Comparison of ENCODE assay signal across 26 cellular contexts in the genomic region with DNA sequence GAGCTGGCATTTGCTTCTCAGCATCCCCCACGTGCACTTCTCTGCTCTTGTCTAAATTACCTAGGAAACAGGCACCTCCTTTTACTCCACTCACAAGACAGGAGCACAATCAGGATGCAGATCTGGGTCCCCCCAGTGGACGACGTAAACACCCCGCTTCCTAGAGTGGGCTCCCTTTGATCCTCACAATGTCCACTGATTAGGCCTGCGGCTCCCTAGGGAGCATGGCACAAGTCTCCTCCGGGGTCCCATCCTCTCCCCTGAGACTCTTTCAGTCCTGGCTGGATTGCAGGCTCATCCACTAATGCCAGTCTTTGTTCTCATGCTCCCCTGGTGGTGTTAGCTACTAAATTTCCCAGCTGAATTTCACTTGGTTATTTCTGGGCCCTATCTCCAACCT.
DNase-seq lines count a peak whose midpoint lies in the region; ATAC-seq and TF ChIP-seq lines count a peak whose summit lies in the region.
"Had no signal": no experiment of that assay in that cellular context is flagged by ENCODE, and none has a peak within 500 bp of the region (broad histone marks: within the 10 kb centered on the region; RNA-seq: fewer than 3 reads in every experiment).

No MANE protein-coding gene starts in this region.

- peaks cover 11% of the 10 kb centered on the region for H3K4me1 ChIP-seq in HUES48 (ENCODE audit: control insufficient read depth, insufficient read depth, low read length)

- peaks cover 72% of the 10 kb centered on the region for H3K4me1 Mint-ChIP-seq in mesothelial cell of epicardium
- H3K4me1 Mint-ChIP-seq in type B pancreatic cell (ENCODE audit: unreplicated experiment) = peaks cover 58% of the 10 kb centered on the region
- H3K4me1 Mint-ChIP-seq: activated naive CD4-positive, alpha-beta T cell treated with anti-CD3 and anti-CD28 coated beads, Interleukin-2, amount 10 ng/mL, durations not matched to agents 7 days and 5 days; CD14-positive monocyte; naive thymus-derived CD8-positive, alpha-beta T cell; stimulated activated memory B cell treated with anti-CD40 and anti-IgM and Interleukin-4, amounts not matched to agents 10 μg/mL and 1 μg/mL and 100 μg/mL, for 72 hours had no signal

- H3K27ac ChIP-seq in HUES48 (ENCODE audit: low read depth, low read length) = peak overlapping the region; percentile 66

- no peaks in the 10 kb centered on the region for H3K9me3 ChIP-seq in HUES48 (ENCODE audit: control insufficient read depth, insufficient read depth, low read length)
- H3K9me3 ChIP-seq: sigmoid colon had no signal

- peaks cover 2% of the 10 kb centered on the region for H3K36me3 Mint-ChIP-seq in mesothelial cell of epicardium
- H3K36me3 Mint-ChIP-seq in type B pancreatic cell = peaks cover 23% of the 10 kb centered on the region
- H3K36me3 Mint-ChIP-seq: activated naive CD4-positive, alpha-beta T cell treated with anti-CD3 and anti-CD28 coated beads, Interleukin-2, amount 10 ng/mL, durations not matched to agents 7 days and 5 days; CD14-positive monocyte; naive thymus-derived CD8-positive, alpha-beta T cell; stimulated activated memory B cell treated with anti-CD40 and anti-IgM and Interleukin-4, amounts not matched to agents 10 μg/mL and 1 μg/mL and 100 μg/mL, for 72 hours had no signal

- H3K4me3 Mint-ChIP-seq in mesothelial cell of epicardium = no peak overlapping the region
- no peak overlapping the region for H3K4me3 Mint-ChIP-seq in type B pancreatic cell
- H3K4me3 Mint-ChIP-seq: activated naive CD4-positive, alpha-beta T cell treated with anti-CD3 and anti-CD28 coated beads, Interleukin-2, amount 10 ng/mL, durations not matched to agents 7 days and 5 days; activated T-helper 1 cell treated with anti-CD3 and anti-CD28 coated beads, Interleukin-12 subunit alpha, Interleukin-12 subunit beta, Interleukin-2, Interleukin-4 antibody, amounts not matched to agents 30 ng/mL and 10 ng/mL and 1 ng/mL, durations not matched to agents 14 hours and 24 hours and 36 hours; CD14-positive monocyte; dendritic cell treated with granulocyte-macrophage colony-stimulating factor and Interleukin-4, amounts not matched to agents 40 ng/mL and 50 ng/mL, for 4 days; naive thymus-derived CD8-positive, alpha-beta T cell; stimulated activated memory B cell treated with anti-CD40 and anti-IgM and Interleukin-4, amounts not matched to agents 10 μg/mL and 1 μg/mL and 100 μg/mL, for 72 hours had no signal

- H3K27ac Mint-ChIP-seq in mesothelial cell of epicardium = peak overlapping the region; percentile 55
- no peak overlapping the region for H3K27ac Mint-ChIP-seq in type B pancreatic cell
- H3K27ac Mint-ChIP-seq: activated naive CD4-positive, alpha-beta T cell treated with anti-CD3 and anti-CD28 coated beads, Interleukin-2, amount 10 ng/mL, durations not matched to agents 7 days and 5 days; activated T-helper 1 cell treated with anti-CD3 and anti-CD28 coated beads, Interleukin-12 subunit alpha, Interleukin-12 subunit beta, Interleukin-2, Interleukin-4 antibody, amounts not matched to agents 30 ng/mL and 10 ng/mL and 1 ng/mL, durations not matched to agents 14 hours and 24 hours and 36 hours; CD14-positive monocyte; dendritic cell treated with granulocyte-macrophage colony-stimulating factor and Interleukin-4, amounts not matched to agents 40 ng/mL and 50 ng/mL, for 4 days; naive thymus-derived CD8-positive, alpha-beta T cell; stimulated activated memory B cell treated with anti-CD40 and anti-IgM and Interleukin-4, amounts not matched to agents 10 μg/mL and 1 μg/mL and 100 μg/mL, for 72 hours had no signal

- H3K27me3 ChIP-seq in HUES48 (ENCODE audit: control insufficient read depth, insufficient read depth, low read length) = no peaks in the 10 kb centered on the region
- H3K27me3 ChIP-seq: sigmoid colon had no signal

- H3K9ac ChIP-seq in HUES48 (ENCODE audit: low read depth, low read length) = no peak overlapping the region

- no peak overlapping the region for H3K4me3 ChIP-seq in HUES48 (ENCODE audit: low read depth, low read length)
- H3K4me3 ChIP-seq: sigmoid colon had no signal

- ATAC-seq in HG02870 (IDR thresholded peaks at IDR 0.05; ENCODE audit: unreplicated experiment) (no peak), HG02678 (IDR thresholded peaks at IDR 0.05; ENCODE audit: unreplicated experiment) (no peak)
- ATAC-seq: naive thymus-derived CD8-positive, alpha-beta T cell; stimulated activated memory B cell treated with anti-CD40 and anti-IgM and Interleukin-4, amounts not matched to agents 10 μg/mL and 1 μg/mL and 100 μg/mL, for 72 hours had no signal

- TF ChIP-seq CTCF in mesothelial cell of epicardium (IDR thresholded peaks at IDR 0.05; ENCODE audit: unreplicated experiment) (no peak), type B pancreatic cell (conservative IDR thresholded peaks at IDR 0.05) (peak; percentile 48)

- DNase-seq in ecto neural progenitor cell (ENCODE audit: low spot score) = peak; percentile 57
- DNase-seq in mesothelial cell of epicardium (ENCODE audit: low spot score in 2 of 2, unreplicated experiment in 2 of 2) = no peak
- no peak for DNase-seq in type B pancreatic cell (ENCODE audit: extremely low spot score, unreplicated experiment)
- DNase-seq in activated CD4-positive, alpha-beta T cell treated with anti-CD3 and anti-CD28 coated beads for 1 hour = no peak
- DNase-seq: activated CD4-positive, alpha-beta T cell treated with anti-CD3 and anti-CD28 coated beads, Interleukin-2, amount 50 U/mL, for 48 hours; activated naive CD4-positive, alpha-beta T cell treated with anti-CD3 and anti-CD28 coated beads, Interleukin-2, amount 10 ng/mL, durations not matched to agents 7 days and 5 days; amygdala; Calu3; DND-41; KBM-7; kidney; naive thymus-derived CD8-positive, alpha-beta T cell; NCI-H1105 treated with DMSO at 0.1 percent for 48 hours; NCI-H1930; NCI-H69; sigmoid colon; stimulated activated CD4-positive, alpha-beta T cell treated with anti-CD3 and anti-CD28 coated beads, Interleukin-4, amount 100 ng/mL, for 4 hours; SW 1271; T-helper 9 cell had no signal

- H3K9me3 Mint-ChIP-seq in mesothelial cell of epicardium = no peaks in the 10 kb centered on the region
- H3K9me3 Mint-ChIP-seq in type B pancreatic cell = no peaks in the 10 kb centered on the region
- H3K9me3 Mint-ChIP-seq: activated naive CD4-positive, alpha-beta T cell treated with anti-CD3 and anti-CD28 coated beads, Interleukin-2, amount 10 ng/mL, durations not matched to agents 7 days and 5 days; activated T-helper 1 cell treated with anti-CD3 and anti-CD28 coated beads, Interleukin-12 subunit alpha, Interleukin-12 subunit beta, Interleukin-2, Interleukin-4 antibody, amounts not matched to agents 30 ng/mL and 10 ng/mL and 1 ng/mL, durations not matched to agents 14 hours and 24 hours and 36 hours; dendritic cell treated with granulocyte-macrophage colony-stimulating factor and Interleukin-4, amounts not matched to agents 40 ng/mL and 50 ng/mL, for 4 days; naive thymus-derived CD8-positive, alpha-beta T cell; stimulated activated memory B cell treated with anti-CD40 and anti-IgM and Interleukin-4, amounts not matched to agents 10 μg/mL and 1 μg/mL and 100 μg/mL, for 72 hours had no signal

- no peaks in the 10 kb centered on the region for H3K36me3 ChIP-seq in HUES48 (ENCODE audit: control insufficient read depth, insufficient read depth, low read length)
- H3K36me3 ChIP-seq: sigmoid colon had no signal

- no peaks in the 10 kb centered on the region for H3K27me3 Mint-ChIP-seq in mesothelial cell of epicardium (ENCODE audit: low read depth)
- H3K27me3 Mint-ChIP-seq in type B pancreatic cell = peaks cover 3% of the 10 kb centered on the region
- H3K27me3 Mint-ChIP-seq: dendritic cell treated with granulocyte-macrophage colony-stimulating factor and Interleukin-4, amounts not matched to agents 40 ng/mL and 50 ng/mL, for 4 days had no signal
